ENCODE assay signal across 19 cellular contexts in the genomic region with DNA sequence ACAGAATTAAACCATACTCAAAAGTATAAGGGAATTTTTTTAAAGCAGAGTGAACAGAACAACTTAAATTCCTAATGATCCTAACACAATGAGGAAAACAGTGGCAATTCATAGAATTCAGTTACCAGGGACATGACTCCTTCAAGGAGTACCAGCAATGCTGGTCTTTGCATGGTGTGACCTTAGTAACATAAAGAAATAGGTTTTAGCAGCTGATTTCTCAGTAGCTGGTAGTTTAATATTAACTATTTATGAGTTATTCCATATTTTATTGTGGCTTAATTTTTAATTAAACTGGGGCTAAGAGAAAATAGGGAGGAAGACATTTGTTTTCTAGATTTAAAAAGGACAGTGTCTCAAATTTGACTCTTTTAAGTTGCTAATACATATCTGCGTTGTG. TPM values are rescaled to one million over a fixed set of nuclear protein-coding genes. Genes with fewer than 3 reads are reported as not detected.
A peak's percentile ranks its signal among the peaks of the same experiment; 100 is the strongest.
DNase-seq lines count a peak whose midpoint lies in the region; ATAC-seq and TF ChIP-seq lines count a peak whose summit lies in the region.
"Had no signal": no experiment of that assay in that cellular context is flagged by ENCODE, and none has a peak within 500 bp of the region (broad histone marks: within the 10 kb centered on the region; RNA-seq: fewer than 3 reads in every experiment).

No MANE protein-coding gene starts in this region.

- H3K36me3 ChIP-seq in transverse colon, result no peaks in the 10 kb centered on the region
- H3K36me3 ChIP-seq: ovary, Peyer's patch had no signal

- in situ Hi-C loops in transverse colon (cut with MboI; ENCODE audit: low pct_ligation_motif_present in 1 of 4, low pct_unique_long_range_greater_than_20kb in 1 of 4, low sequenced_read_pairs in 3 of 4), result no loop called here

- H3K4me3 Mint-ChIP-seq in activated CD8-positive, alpha-beta memory T cell treated with anti-CD3 and anti-CD28 coated beads, Interleukin-2, amount 10 ng/mL, durations not matched to agents 7 days and 5 days, result no peak overlapping the region
- peak overlapping the region; percentile 66 for H3K4me3 Mint-ChIP-seq in natural killer cell
- H3K4me3 Mint-ChIP-seq in effector memory CD8-positive, alpha-beta T cell, result no peak overlapping the region
- H3K4me3 Mint-ChIP-seq: CD4-positive, CD25-positive, alpha-beta regulatory T cell; mesothelial cell of epicardium had no signal

- H3K9me3 ChIP-seq in transverse colon, result no peaks in the 10 kb centered on the region
- H3K9me3 ChIP-seq: ovary, Peyer's patch, testis had no signal

- no peak for DNase-seq in activated CD8-positive, alpha-beta memory T cell treated with anti-CD3 and anti-CD28 coated beads, Interleukin-2, amount 10 ng/mL, durations not matched to agents 7 days and 5 days
- no peak for DNase-seq in activated CD8-positive, alpha-beta memory T cell treated with anti-CD3 and anti-CD28 coated beads, Interleukin-2, amount 50 U/mL, for 48 hours
- no peak for DNase-seq in natural killer cell
- no peak for DNase-seq in transverse colon
- no peak for DNase-seq in A172 (ENCODE audit: low spot score)
- DNase-seq in putamen (ENCODE audit: low spot score), result no peak
- DNase-seq in effector memory CD8-positive, alpha-beta T cell, result no peak
- DNase-seq: activated CD4-positive, alpha-beta T cell treated with anti-CD3 and anti-CD28 coated beads for 4 hours; activated naive CD4-positive, alpha-beta T cell treated with Interleukin-2 at 50 U/mL for 16 hours; NCI-H146; NCI-H2227 treated with DMSO at 0.1 percent for 48 hours; ovary; stimulated activated CD4-positive, alpha-beta T cell treated with anti-CD3 and anti-CD28 coated beads, Interleukin-4, amount 100 ng/mL, for 1 hour; T1000; testis had no signal

- ATAC-seq in activated CD8-positive, alpha-beta memory T cell treated with anti-CD3 and anti-CD28 coated beads, Interleukin-2, amount 10 ng/mL, durations not matched to agents 7 days and 5 days, result no peak
- ATAC-seq in natural killer cell, result peak in 1 of 3 donors; percentile 17
- ATAC-seq in effector memory CD8-positive, alpha-beta T cell (replicated peaks), result no peak

- no peak for TF ChIP-seq POLR2A in transverse colon (IDR thresholded peaks at IDR 0.05)

- TF ChIP-seq CTCF in natural killer cell (IDR thresholded peaks at IDR 0.05) (no peak), transverse colon (IDR thresholded peaks at IDR 0.05) (no peak)

- TF ChIP-seq EP300 in transverse colon (IDR thresholded peaks at IDR 0.05; ENCODE audit: low read depth), result no peak

- H3K9me3 Mint-ChIP-seq in activated CD8-positive, alpha-beta memory T cell treated with anti-CD3 and anti-CD28 coated beads, Interleukin-2, amount 10 ng/mL, durations not matched to agents 7 days and 5 days (ENCODE audit: low read depth), result no peaks in the 10 kb centered on the region
- no peaks in the 10 kb centered on the region for H3K9me3 Mint-ChIP-seq in natural killer cell
- H3K9me3 Mint-ChIP-seq in effector memory CD8-positive, alpha-beta T cell, result no peaks in the 10 kb centered on the region
- H3K9me3 Mint-ChIP-seq: CD4-positive, CD25-positive, alpha-beta regulatory T cell; mesothelial cell of epicardium had no signal

- peak overlapping the region; percentile 42 for H3K27ac Mint-ChIP-seq in activated CD8-positive, alpha-beta memory T cell treated with anti-CD3 and anti-CD28 coated beads, Interleukin-2, amount 10 ng/mL, durations not matched to agents 7 days and 5 days
- H3K27ac Mint-ChIP-seq in natural killer cell, result peak overlapping the region; percentile 78 to 80
- H3K27ac Mint-ChIP-seq in effector memory CD8-positive, alpha-beta T cell, result no peak overlapping the region
- H3K27ac Mint-ChIP-seq: CD4-positive, CD25-positive, alpha-beta regulatory T cell had no signal

- H3K27ac ChIP-seq in cingulate gyrus (ENCODE audit: low read depth, low read length), result peak overlapping the region; percentile 75
- H3K27ac ChIP-seq in transverse colon, result peak overlapping the region; percentile 17 to 55 (median 36)
- H3K27ac ChIP-seq: ovary, testis had no signal

- WGBS in transverse colon (ENCODE audit: low coverage in 1 of 2), 2 donors, result 46 to 63% methylated on average over 1 of the region's 1 CpG

- intact Hi-C loops in natural killer cell (cut with micrococcal nuclease) (no loop called here), transverse colon (cut with DNase I; ENCODE audit: low total_unique reads) (no loop called here)

- no peak overlapping the region for H3K4me3 ChIP-seq in transverse colon
- H3K4me3 ChIP-seq: ovary, testis had no signal

- H3K36me3 Mint-ChIP-seq in activated CD8-positive, alpha-beta memory T cell treated with anti-CD3 and anti-CD28 coated beads, Interleukin-2, amount 10 ng/mL, durations not matched to agents 7 days and 5 days, result no peaks in the 10 kb centered on the region
- no peaks in the 10 kb centered on the region for H3K36me3 Mint-ChIP-seq in natural killer cell
- no peaks in the 10 kb centered on the region for H3K36me3 Mint-ChIP-seq in effector memory CD8-positive, alpha-beta T cell (ENCODE audit: insufficient read depth)
- H3K36me3 Mint-ChIP-seq: CD4-positive, CD25-positive, alpha-beta regulatory T cell had no signal

- peaks cover 5% of the 10 kb centered on the region for H3K4me1 Mint-ChIP-seq in activated CD8-positive, alpha-beta memory T cell treated with anti-CD3 and anti-CD28 coated beads, Interleukin-2, amount 10 ng/mL, durations not matched to agents 7 days and 5 days
- H3K4me1 Mint-ChIP-seq in natural killer cell, result peaks cover 14 to 21% of the 10 kb centered on the region in 2 donors
- no peaks in the 10 kb centered on the region for H3K4me1 Mint-ChIP-seq in effector memory CD8-positive, alpha-beta T cell (ENCODE audit: low read depth in 2 of 2)
- H3K4me1 Mint-ChIP-seq: CD4-positive, CD25-positive, alpha-beta regulatory T cell had no signal

- CTCF ChIA-PET in activated CD8-positive, alpha-beta memory T cell treated with anti-CD3 and anti-CD28 coated beads, Interleukin-2, amount 10 ng/mL, durations not matched to agents 7 days and 5 days (lab: Charles Lee), result no interaction called here

- no peaks in the 10 kb centered on the region for H3K27me3 ChIP-seq in transverse colon
- H3K27me3 ChIP-seq: ovary, Peyer's patch, testis had no signal

- no peaks in the 10 kb centered on the region for H3K27me3 Mint-ChIP-seq in activated CD8-positive, alpha-beta memory T cell treated with anti-CD3 and anti-CD28 coated beads, Interleukin-2, amount 10 ng/mL, durations not matched to agents 7 days and 5 days
- H3K27me3 Mint-ChIP-seq in natural killer cell (ENCODE audit: low read depth in 2 of 2), result no peaks in the 10 kb centered on the region
- H3K27me3 Mint-ChIP-seq in effector memory CD8-positive, alpha-beta T cell, result no peaks in the 10 kb centered on the region
- H3K27me3 Mint-ChIP-seq: CD4-positive, CD25-positive, alpha-beta regulatory T cell had no signal

- H3K4me1 ChIP-seq in transverse colon, result peaks cover 0 to 39% (median 22%) of the 10 kb centered on the region in 4 donors
- H3K4me1 ChIP-seq: testis had no signal

RNA-seq across cellular contexts. Expression of a gene that starts 30.9 kb away (rescaled TPM):
- total RNA-seq in activated CD8-positive, alpha-beta memory T cell treated with anti-CD3 and anti-CD28 coated beads, Interleukin-2, amount 10 ng/mL, durations not matched to agents 7 days and 5 days, result 10 to 100 TPM in 1 of 2 experiments, 1 to 10 TPM in 1; 5.3 to 12.9 TPM
- total RNA-seq in natural killer cell (10 to 100 TPM; 15.8 to 24.6 (median 24.4) TPM), transverse colon (100 to 1,000 TPM in 3 of 4 donors, 10 to 100 TPM in 1; 41.6 to 253 (median 121) TPM)
- total RNA-seq in A172 (2014; rRNA removed; shearing (Covaris generic)), result 18.6 and 26.9 TPM in 2 replicates

RNA-seq across cellular contexts. Expression of a gene that starts 51.5 kb away (rescaled TPM):
- total RNA-seq in activated CD8-positive, alpha-beta memory T cell treated with anti-CD3 and anti-CD28 coated beads, Interleukin-2, amount 10 ng/mL, durations not matched to agents 7 days and 5 days, result 100 to 1,000 TPM; 235 to 311 TPM
- 100 to 1,000 TPM; 438 to 480 (median 465) TPM for total RNA-seq in natural killer cell
- 100 to 1,000 TPM; 260 to 697 (median 380) TPM for total RNA-seq in transverse colon
- 149 and 167 TPM in 2 replicates for total RNA-seq in A172 (2014; rRNA removed; shearing (Covaris generic))

RNA-seq across cellular contexts. Expression of a gene that starts 59.8 kb away (rescaled TPM):
- 100 to 1,000 TPM; 161 TPM for total RNA-seq in activated CD8-positive, alpha-beta memory T cell treated with anti-CD3 and anti-CD28 coated beads, Interleukin-2, amount 10 ng/mL, durations not matched to agents 7 days and 5 days
- total RNA-seq in natural killer cell, result 10 to 100 TPM; 84.5 to 95.2 (median 90.7) TPM
- total RNA-seq in transverse colon, result 100 to 1,000 TPM; 155 to 226 (median 188) TPM
- total RNA-seq in A172 (2014; rRNA removed; shearing (Covaris generic)), result 255 and 310 TPM in 2 replicates

Comparison
In these comparisons a context has a peak if more than half of its experiments do, and no peak if none do; other contexts are left out.
1. H3K27ac Mint-ChIP-seq: peak in activated CD8-positive, alpha-beta memory T cell treated with anti-CD3 and anti-CD28 coated beads, Interleukin-2, amount 10 ng/mL, durations not matched to agents 7 days and 5 days (single experiment) and natural killer cell (2 of 2); none in effector memory CD8-positive, alpha-beta T cell (0 of 2).